In the genomic region with DNA sequence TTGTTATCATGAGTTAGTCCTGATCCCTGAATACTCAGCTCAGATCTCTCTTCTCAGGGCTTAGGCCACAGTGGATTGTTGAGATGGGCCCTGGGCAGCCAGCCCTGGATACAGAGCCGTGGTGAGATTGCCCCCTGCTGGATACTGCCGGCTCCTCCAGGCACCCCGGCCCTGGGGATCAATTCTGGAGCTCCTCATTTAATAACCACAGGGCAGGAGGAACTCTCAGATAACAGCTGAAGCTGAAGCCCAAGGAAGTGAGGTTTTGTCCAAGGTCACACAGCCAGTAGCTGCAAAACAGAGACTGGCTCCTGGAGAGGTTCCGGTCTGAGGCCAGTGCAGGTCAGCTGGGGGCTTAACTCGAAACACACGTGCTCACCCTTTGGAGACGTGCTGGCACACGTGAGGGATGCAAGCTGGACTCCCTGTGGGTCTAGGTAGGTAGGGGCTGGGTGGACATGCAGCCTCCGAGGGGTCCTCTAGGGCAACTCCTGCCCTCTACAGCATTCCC, we compare ENCODE assay signal across 8 cellular contexts. TPM values are rescaled to one million over a fixed set of nuclear protein-coding genes. Genes with fewer than 3 reads are reported as not detected.
DNase-seq lines count a peak whose midpoint lies in the region; ATAC-seq and TF ChIP-seq lines count a peak whose summit lies in the region.

No MANE protein-coding gene starts in this region.

- DNase-seq in DMS53 treated with DMSO at 0.1 percent for 48 hours (lab: John Stamatoyannopoulos, UW; ENCODE audit: unreplicated experiment): peak; percentile 34
- peak; percentile 25 for DNase-seq in H4 (ENCODE audit: low spot score)
- DNase-seq in NCI-H146 treated with DMSO at 0.1 percent for 48 hours (lab: John Stamatoyannopoulos, UW; ENCODE audit: unreplicated experiment): peak; percentile 16
- DNase-seq in WERI-Rb-1: peak; percentile 84
- peak; percentile 61 for DNase-seq in cerebellum (ENCODE audit: low spot score)
- DNase-seq in left lung: peak in 1 of 2 donors; percentile 75
- peak; percentile 4 for DNase-seq in stimulated activated CD8-positive, alpha-beta memory T cell treated with anti-CD3 and anti-CD28 coated beads, Interleukin-12 subunit alpha, Interleukin-12 subunit beta, amount 100 ng/mL, for 1 hour (ENCODE audit: low read depth)
- no peak for DNase-seq in mesenteric fat pad (ENCODE audit: low spot score)

- no peaks in the 10 kb centered on the region for H3K9me3 ChIP-seq in WERI-Rb-1 (ENCODE audit: severe bottlenecking)
- no peaks in the 10 kb centered on the region for H3K9me3 ChIP-seq in left lung

- ATAC-seq in left lung: peak; percentile 90

- no peaks in the 10 kb centered on the region for H3K36me3 ChIP-seq in WERI-Rb-1
- H3K36me3 ChIP-seq in left lung: no peaks in the 10 kb centered on the region

- peak; percentile 85 for TF ChIP-seq CTCF in WERI-Rb-1 (IDR thresholded peaks at IDR 0.05; ENCODE audit: low read depth, low read length)
- peak; percentile 47 to 64 for TF ChIP-seq CTCF in left lung (IDR thresholded peaks at IDR 0.05)

- intact Hi-C loops in left lung (cut with DNase I): no loop called here

- no peaks in the 10 kb centered on the region for H3K4me1 ChIP-seq in left lung

- no peaks in the 10 kb centered on the region for H3K27me3 ChIP-seq in WERI-Rb-1 (ENCODE audit: insufficient read depth, low read depth, severe bottlenecking)
- H3K27me3 ChIP-seq in left lung: peaks cover 0 to 12% of the 10 kb centered on the region in 2 donors

- no peak overlapping the region for H3K4me3 ChIP-seq in WERI-Rb-1 (ENCODE audit: low read depth, low read length)
- H3K4me3 ChIP-seq in left lung: no peak overlapping the region

- H3K27ac ChIP-seq in WERI-Rb-1: no peak overlapping the region
- H3K27ac ChIP-seq in left lung: no peak overlapping the region

RNA-seq across cellular contexts. Expression of gene USH1C, which starts 16.0 kb away (rescaled TPM):
- total RNA-seq in H4 (2014; rRNA removed; shearing (Covaris generic)): not detected in 2 replicates
- total RNA-seq in cerebellum (0.27 TPM), left lung (under 1 TPM in 1 of 2 donors, not detected in 1; 0.63 TPM), mesenteric fat pad (0.19 TPM)

RNA-seq across cellular contexts. Expression of gene OTOG, which starts 18.8 kb away (rescaled TPM):
- not detected in 2 replicates for total RNA-seq in H4 (2014; rRNA removed; shearing (Covaris generic))
- 0.91 TPM for total RNA-seq in cerebellum
- total RNA-seq in left lung: not detected
- total RNA-seq in mesenteric fat pad: not detected

RNA-seq across cellular contexts. Expression of gene ABCC8, which starts 51.6 kb away (rescaled TPM):
- not detected in 2 replicates for total RNA-seq in H4 (2014; rRNA removed; shearing (Covaris generic))
- total RNA-seq in cerebellum: 29.0 TPM
- total RNA-seq in left lung: 1 to 10 TPM in 1 of 2 donors, under 1 TPM in 1; 0.52 to 1.9 TPM
- 0.58 TPM for total RNA-seq in mesenteric fat pad

Comparison
In these comparisons a context has a peak if more than half of its experiments do, and no peak if none do; other contexts are left out.
1. RNA of gene ABCC8, which starts 51.6 kb away (total RNA-seq): 29.0 TPM in cerebellum (single experiment); 0.52 to 1.9 TPM in left lung, 0.58 TPM in mesenteric fat pad (single experiment) and not detected in H4; every median in the first group is over 10 times any median in the second.